Comparison of ENCODE assay signal across 24 cellular contexts in genomic region chr3:78712270-78712669, GRCh38.
"Had no signal": no experiment of that assay in that cellular context is flagged by ENCODE, and none has a peak within 500 bp of the region (broad histone marks: within the 10 kb centered on the region; RNA-seq: fewer than 3 reads in every experiment).

No MANE protein-coding gene starts in this region.

- H3K9me3 Mint-ChIP-seq: stimulated activated naive CD8-positive, alpha-beta T cell treated with anti-CD3 and anti-CD28 coated beads, Interleukin-15, Interleukin-2, amounts not matched to agents 100 ng/mL and 50 ng/mL, for 24 hours had no signal

- H3K9me3 ChIP-seq: esophagus squamous epithelium, gastroesophageal sphincter, left ventricle myocardium inferior, lower lobe of right lung, neutrophil, psoas muscle, right lobe of liver, tibial artery, upper lobe of left lung, uterus had no signal

- H3K36me3 Mint-ChIP-seq: memory B cell; naive B cell; stimulated activated memory B cell treated with anti-CD40 and anti-IgM and Interleukin-4, amounts not matched to agents 10 μg/mL and 1 μg/mL and 100 μg/mL, for 72 hours had no signal

- FAIRE-seq: keratinocyte had no signal

- H3K27me3 ChIP-seq: esophagus squamous epithelium, gastroesophageal sphincter, neutrophil, right lobe of liver, spleen, tibial artery, upper lobe of left lung, uterus had no signal

- H3K36me3 ChIP-seq: lower lobe of right lung, neutrophil, right lobe of liver, upper lobe of left lung, uterus had no signal

- ATAC-seq: gastroesophageal sphincter; lower lobe of right lung; psoas muscle; right lobe of liver; stimulated activated memory B cell treated with anti-CD40 and anti-IgM and Interleukin-4, amounts not matched to agents 10 μg/mL and 1 μg/mL and 100 μg/mL, for 72 hours had no signal

- H3K4me3 Mint-ChIP-seq: memory B cell; naive B cell; stimulated activated memory B cell treated with anti-CD40 and anti-IgM and Interleukin-4, amounts not matched to agents 10 μg/mL and 1 μg/mL and 100 μg/mL, for 72 hours; stimulated activated naive CD8-positive, alpha-beta T cell treated with anti-CD3 and anti-CD28 coated beads, Interleukin-15, Interleukin-2, amounts not matched to agents 100 ng/mL and 50 ng/mL, for 24 hours had no signal

- H3K27me3 Mint-ChIP-seq: memory B cell; naive B cell; stimulated activated memory B cell treated with anti-CD40 and anti-IgM and Interleukin-4, amounts not matched to agents 10 μg/mL and 1 μg/mL and 100 μg/mL, for 72 hours; stimulated activated naive CD8-positive, alpha-beta T cell treated with anti-CD3 and anti-CD28 coated beads, Interleukin-15, Interleukin-2, amounts not matched to agents 100 ng/mL and 50 ng/mL, for 24 hours had no signal

- H3K4me1 Mint-ChIP-seq: memory B cell; naive B cell; stimulated activated memory B cell treated with anti-CD40 and anti-IgM and Interleukin-4, amounts not matched to agents 10 μg/mL and 1 μg/mL and 100 μg/mL, for 72 hours had no signal

- H3K4me1 ChIP-seq: esophagus squamous epithelium, gastroesophageal sphincter, left ventricle myocardium inferior, lower lobe of right lung, psoas muscle, right lobe of liver, spleen, tibial artery, upper lobe of left lung, uterus had no signal

- H3K27ac ChIP-seq: epithelial cell of prostate, esophagus squamous epithelium, gastroesophageal sphincter, left ventricle myocardium inferior, lower lobe of right lung, neutrophil, psoas muscle, right lobe of liver, spleen, tibial artery, upper lobe of left lung, uterus had no signal

- H3K27ac Mint-ChIP-seq: memory B cell; naive B cell; stimulated activated memory B cell treated with anti-CD40 and anti-IgM and Interleukin-4, amounts not matched to agents 10 μg/mL and 1 μg/mL and 100 μg/mL, for 72 hours; stimulated activated naive CD8-positive, alpha-beta T cell treated with anti-CD3 and anti-CD28 coated beads, Interleukin-15, Interleukin-2, amounts not matched to agents 100 ng/mL and 50 ng/mL, for 24 hours had no signal

- DNase-seq: effector memory CD4-positive, alpha-beta T cell; esophagus squamous epithelium; foreskin fibroblast; glutamatergic neuron; left ventricle myocardium inferior; lower lobe of right lung; naive B cell; psoas muscle; retina; right lobe of liver; spleen; stimulated activated CD4-positive, alpha-beta T cell treated with anti-CD3 and anti-CD28 coated beads, Interleukin-15, amount 100 ng/mL, for 24 hours; stimulated activated CD4-positive, alpha-beta T cell treated with anti-CD3 and anti-CD28 coated beads, Interleukin-1b, Interleukin-23, amount 100 ng/mL, for 48 hours; stimulated activated CD4-positive, alpha-beta T cell treated with anti-CD3 and anti-CD28 coated beads, Interleukin-4, amount 100 ng/mL, for 24 hours; tibial artery; upper lobe of left lung; uterus had no signal

- H3K4me3 ChIP-seq: esophagus squamous epithelium, gastroesophageal sphincter, left ventricle myocardium inferior, lower lobe of right lung, psoas muscle, right lobe of liver, spleen, tibial artery, upper lobe of left lung, uterus had no signal
